8 cellular contexts compared by ENCODE assay signal in the genomic region with DNA sequence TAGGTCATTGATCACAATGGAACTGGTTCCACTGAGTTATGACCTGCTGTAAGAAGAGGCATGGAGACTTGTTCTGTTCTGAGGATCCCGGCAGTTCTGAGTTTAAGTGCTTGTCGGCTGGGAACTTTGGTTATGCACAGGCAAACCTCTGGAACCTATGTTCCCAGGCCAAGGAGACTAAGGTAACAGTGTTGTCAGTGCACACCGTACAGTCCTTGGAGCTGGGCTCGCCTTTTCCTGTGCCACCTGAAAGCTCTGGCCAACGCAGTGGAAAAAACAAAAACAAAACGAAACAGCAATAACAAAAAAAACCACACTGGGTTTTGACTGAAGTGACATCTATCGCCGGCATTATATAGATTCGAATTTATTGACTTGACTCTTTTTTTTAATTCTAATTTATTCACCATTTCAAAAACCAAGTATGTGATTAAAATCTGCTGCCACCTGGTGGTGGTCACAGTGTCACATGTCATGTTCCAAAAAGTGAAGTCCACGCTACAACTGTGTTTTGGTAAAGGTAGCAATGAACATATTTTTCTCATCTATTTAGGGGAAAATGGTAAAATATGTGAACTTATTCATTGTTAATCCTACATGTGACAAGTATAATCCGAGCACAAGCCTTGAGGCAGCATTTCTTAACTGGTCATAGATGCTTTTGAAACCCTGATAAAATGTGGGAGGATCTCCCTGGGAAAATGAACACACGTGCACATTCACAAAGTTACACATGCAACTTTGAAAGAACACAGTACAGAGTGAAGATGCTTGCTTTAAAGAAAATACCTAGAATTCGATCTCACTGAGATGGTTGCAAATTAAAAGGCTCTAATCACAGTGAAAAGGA.
DNase-seq lines count a peak whose midpoint lies in the region; ATAC-seq and TF ChIP-seq lines count a peak whose summit lies in the region.

No MANE protein-coding gene starts in this region.

- H3K9ac ChIP-seq in SK-N-MC (ENCODE audit: insufficient read length) (no peak overlapping the region), mesenchymal stem cell (ENCODE audit: low read length) (no peak overlapping the region)

- H4K91ac ChIP-seq in mesenchymal stem cell (ENCODE audit: low read length) = no peak overlapping the region

- H3K27ac Mint-ChIP-seq in CD4-positive, CD25-positive, alpha-beta regulatory T cell = no peak overlapping the region
- no peak overlapping the region for H3K27ac Mint-ChIP-seq in GM23338
- H3K27ac Mint-ChIP-seq in endothelial cell (ENCODE audit: unreplicated experiment) = no peak overlapping the region

- H2AFZ ChIP-seq in GM23338 = no peak overlapping the region
- no peak overlapping the region for H2AFZ ChIP-seq in mesenchymal stem cell (ENCODE audit: low read depth, low read length)

- 41 to 51% (median 42%) methylated on average over 13 of the region's 13 CpGs for WGBS in ovary, 3 donors
- WGBS in mesenchymal stem cell = 70% methylated on average over 11 of the region's 13 CpGs

- no peaks in the 10 kb centered on the region for H3K27me3 Mint-ChIP-seq in CD4-positive, CD25-positive, alpha-beta regulatory T cell
- peaks cover 10% of the 10 kb centered on the region for H3K27me3 Mint-ChIP-seq in GM23338 (ENCODE audit: insufficient read depth, low read depth, poor library complexity)
- peaks cover 6% of the 10 kb centered on the region for H3K27me3 Mint-ChIP-seq in endothelial cell (ENCODE audit: unreplicated experiment)

- H3K79me1 ChIP-seq in mesenchymal stem cell (replicated peaks; ENCODE audit: low read length, poor library complexity, severe bottlenecking) = no peaks in the 10 kb centered on the region

- no peak overlapping the region for H3K4me3 Mint-ChIP-seq in CD4-positive, CD25-positive, alpha-beta regulatory T cell
- H3K4me3 Mint-ChIP-seq in GM23338 (no peak overlapping the region), endothelial cell (ENCODE audit: unreplicated experiment) (no peak overlapping the region)

- no peaks in the 10 kb centered on the region for H3F3A ChIP-seq in GM23338 (replicated peaks; ENCODE audit: low read depth)

- H2AK5ac ChIP-seq in mesenchymal stem cell (ENCODE audit: low read length, severe bottlenecking) = no peak overlapping the region

- H3K23ac ChIP-seq in mesenchymal stem cell (ENCODE audit: low read length in 2 of 2) = no peak overlapping the region

- no peak overlapping the region for H3K4ac ChIP-seq in mesenchymal stem cell (ENCODE audit: low read depth in 1 of 2, low read length in 2 of 2)

- no peaks in the 10 kb centered on the region for H3K36me3 Mint-ChIP-seq in CD4-positive, CD25-positive, alpha-beta regulatory T cell
- H3K36me3 Mint-ChIP-seq in GM23338 (ENCODE audit: low read depth) (peaks cover 5% of the 10 kb centered on the region; the same call in 2 of the 3 replicates), endothelial cell (ENCODE audit: low read depth, unreplicated experiment) (peaks cover 4% of the 10 kb centered on the region)

- no peaks in the 10 kb centered on the region for H3K36me3 ChIP-seq in CD4-positive, CD25-positive, alpha-beta regulatory T cell (ENCODE audit: control insufficient read depth, insufficient read depth, low read length)
- no peaks in the 10 kb centered on the region; the same call in 1 of the 2 replicates for H3K36me3 ChIP-seq in GM23338 (ENCODE audit: insufficient read depth)
- no peaks in the 10 kb centered on the region for H3K36me3 ChIP-seq in SK-N-MC (ENCODE audit: insufficient read depth, low read length)
- no peaks in the 10 kb centered on the region for H3K36me3 ChIP-seq in ovary
- no peaks in the 10 kb centered on the region for H3K36me3 ChIP-seq in mesenchymal stem cell (ENCODE audit: control insufficient read depth in 1 of 2, insufficient read depth in 2 of 2, low read depth in 1 of 2, low read length in 2 of 2)

- H2BK120ac ChIP-seq in mesenchymal stem cell (ENCODE audit: low read depth, low read length) = no peak overlapping the region

- H2BK12ac ChIP-seq in mesenchymal stem cell (ENCODE audit: low read length in 2 of 2) = no peak overlapping the region

- H3K4me3 ChIP-seq in CD4-positive, CD25-positive, alpha-beta regulatory T cell (ENCODE audit: low read depth, low read length) = no peak overlapping the region
- H3K4me3 ChIP-seq in GM23338 (no peak overlapping the region), SK-N-MC (no peak overlapping the region), ovary (no peak overlapping the region), mesenchymal stem cell (ENCODE audit: insufficient read depth in 1 of 2, low read depth in 1 of 2, low read length in 2 of 2) (no peak overlapping the region)

- H3K4me2 ChIP-seq in GM23338 = no peak overlapping the region
- H3K4me2 ChIP-seq in mesenchymal stem cell (ENCODE audit: low read length, poor library complexity, severe bottlenecking) = no peak overlapping the region

- H2BK5ac ChIP-seq in mesenchymal stem cell (ENCODE audit: low read depth, low read length, poor library complexity, severe bottlenecking) = no peak overlapping the region

- no peak for TF ChIP-seq EP300 in ovary (IDR thresholded peaks at IDR 0.05)

- no peaks in the 10 kb centered on the region for H3K9me3 ChIP-seq in CD4-positive, CD25-positive, alpha-beta regulatory T cell (ENCODE audit: control insufficient read depth in 2 of 2, low read length in 2 of 2)
- no peaks in the 10 kb centered on the region for H3K9me3 ChIP-seq in SK-N-MC (ENCODE audit: low read depth, low read length)
- no peaks in the 10 kb centered on the region for H3K9me3 ChIP-seq in ovary
- peaks cover 6% of the 10 kb centered on the region for H3K9me3 ChIP-seq in mesenchymal stem cell (ENCODE audit: control insufficient read depth, low read length)

- TF ChIP-seq POLR2A in ovary (IDR thresholded peaks at IDR 0.05) = no peak

- H3K9me2 ChIP-seq in GM23338 (ENCODE audit: insufficient read depth) = peaks cover 5% of the 10 kb centered on the region; the same call in 1 of the 2 replicates

- no peak overlapping the region for H3K18ac ChIP-seq in mesenchymal stem cell (ENCODE audit: low read depth in 1 of 2, low read length in 2 of 2)

- H3K14ac ChIP-seq in mesenchymal stem cell (ENCODE audit: low read length in 2 of 2) = no peak overlapping the region

- H3K4me1 ChIP-seq in CD4-positive, CD25-positive, alpha-beta regulatory T cell (ENCODE audit: control insufficient read depth, insufficient read depth, low read length, poor library complexity, severe bottlenecking) = no peaks in the 10 kb centered on the region
- H3K4me1 ChIP-seq in GM23338 (ENCODE audit: insufficient read depth) = peaks cover 6% of the 10 kb centered on the region
- no peaks in the 10 kb centered on the region for H3K4me1 ChIP-seq in ovary (ENCODE audit: insufficient read depth)
- no peaks in the 10 kb centered on the region for H3K4me1 ChIP-seq in mesenchymal stem cell (ENCODE audit: control insufficient read depth, insufficient read depth, low read depth, low read length)

- H3K9me3 Mint-ChIP-seq in CD4-positive, CD25-positive, alpha-beta regulatory T cell = peaks cover 0 to 13% (median 6%) of the 10 kb centered on the region in 7 donors
- peaks cover 47% of the 10 kb centered on the region for H3K9me3 Mint-ChIP-seq in GM23338
- peaks cover 7% of the 10 kb centered on the region for H3K9me3 Mint-ChIP-seq in endothelial cell (ENCODE audit: unreplicated experiment)

- no peak overlapping the region for H4K8ac ChIP-seq in mesenchymal stem cell (ENCODE audit: low read length)

- DNase-seq in CD4-positive, CD25-positive, alpha-beta regulatory T cell = peak in 2 of 3 donors; percentile 17 to 25
- DNase-seq in GM23338 (ENCODE audit: low spot score) (peak; percentile 68), SK-N-MC (ENCODE audit: low read depth, low spot score) (peak; percentile 5), endothelial cell (ENCODE audit: low spot score) (peak; percentile 44), ovary (peak in 4 of 5 donors; percentile 25 to 53 (median 42)), mesenchymal stem cell (no peak), H4 (ENCODE audit: low spot score) (no peak)

- no peaks in the 10 kb centered on the region for H3K79me2 ChIP-seq in GM23338 (replicated peaks; ENCODE audit: insufficient read depth)

- no peaks in the 10 kb centered on the region for H3K27me3 ChIP-seq in CD4-positive, CD25-positive, alpha-beta regulatory T cell (ENCODE audit: control insufficient read depth, insufficient read depth, low read length)
- H3K27me3 ChIP-seq in GM23338 (ENCODE audit: insufficient read depth) = no peaks in the 10 kb centered on the region
- no peaks in the 10 kb centered on the region for H3K27me3 ChIP-seq in ovary
- H3K27me3 ChIP-seq in mesenchymal stem cell (ENCODE audit: control insufficient read depth in 1 of 2, insufficient read depth in 1 of 2, low read length in 2 of 2) = no peaks in the 10 kb centered on the region

- no peak for ATAC-seq in CD4-positive, CD25-positive, alpha-beta regulatory T cell (ENCODE audit: low read depth in 2 of 2)
- ATAC-seq in GM23338 (no peak), GM19463 (IDR thresholded peaks at IDR 0.05; ENCODE audit: unreplicated experiment) (no peak)

- H2BK15ac ChIP-seq in mesenchymal stem cell (ENCODE audit: low read depth, poor library complexity, severe bottlenecking) = no peak overlapping the region

- TF ChIP-seq CTCF in GM23338 (conservative IDR thresholded peaks at IDR 0.05; ENCODE audit: low read depth in 2 of 2) (peak; percentile 64 to 90), endothelial cell (IDR thresholded peaks at IDR 0.05; ENCODE audit: unreplicated experiment) (peak; percentile 93), ovary (IDR thresholded peaks at IDR 0.05) (peak; percentile 24 to 64 (median 51))

- intact Hi-C loops in ovary (cut with DNase I) = loop anchor here in 2 of 4 donors (5.0 to 10.0 kb wide), 2 partner anchors 260 to 1592 kb away; no protein-coding TSS in a partner anchor

- H3K27ac ChIP-seq in CD4-positive, CD25-positive, alpha-beta regulatory T cell (ENCODE audit: insufficient read depth, low read length, poor library complexity, severe bottlenecking) = no peak overlapping the region
- H3K27ac ChIP-seq in GM23338 (ENCODE audit: low read depth) = no peak overlapping the region
- no peak overlapping the region for H3K27ac ChIP-seq in SK-N-MC
- H3K27ac ChIP-seq in ovary = no peak overlapping the region
- H3K27ac ChIP-seq in mesenchymal stem cell (ENCODE audit: low read length, poor library complexity, severe bottlenecking) = no peak overlapping the region

- peaks cover 0 to 2% (median 0%) of the 10 kb centered on the region in 4 donors for H3K4me1 Mint-ChIP-seq in CD4-positive, CD25-positive, alpha-beta regulatory T cell
- H3K4me1 Mint-ChIP-seq in GM23338 = peaks cover 16% of the 10 kb centered on the region
- no peaks in the 10 kb centered on the region for H3K4me1 Mint-ChIP-seq in endothelial cell (ENCODE audit: unreplicated experiment)

- H4K20me1 ChIP-seq in GM23338 (replicated peaks; ENCODE audit: insufficient read depth) = no peaks in the 10 kb centered on the region

TF ChIP-seq in GM23338, 12 proteins besides CTCF, POLR2A, EP300 and RAD21 (continues in another document):
- no peak for TF ChIP-seq POLR2AphosphoS5 (IDR thresholded peaks at IDR 0.05; ENCODE audit: low read depth)
- TF ChIP-seq ZNF114 (CRISPR knock-in tag; IDR thresholded peaks at IDR 0.05) = no peak
- no peak for TF ChIP-seq STAT1 (IDR thresholded peaks at IDR 0.05; ENCODE audit: unreplicated experiment)
- no peak for TF ChIP-seq CREB1 (CRISPR knock-in tag; IDR thresholded peaks at IDR 0.05; ENCODE audit: low read depth)

Comparison
In these comparisons a context has a peak if more than half of its experiments do, and no peak if none do; other contexts are left out.
1. DNase-seq: peak in CD4-positive, CD25-positive, alpha-beta regulatory T cell (2 of 3), GM23338 (single experiment), SK-N-MC (single experiment), endothelial cell (single experiment) and ovary (4 of 5); none in mesenchymal stem cell (single experiment) and H4 (single experiment).
2. Peak in every context shown above with its lines, with median percentiles within 50 percentile points of each other: CTCF ChIP-seq.